27 cellular contexts compared by ENCODE assay signal in genomic region chr1:229243638-229244037, GRCh38.
"Had no signal": no experiment of that assay in that cellular context is flagged by ENCODE, and none has a peak within 500 bp of the region (broad histone marks: within the 10 kb centered on the region; RNA-seq: fewer than 3 reads in every experiment).

No MANE protein-coding gene starts in this region.

- H3K4me1 ChIP-seq: colonic mucosa, foreskin keratinocyte had no signal

- H3K4me3 ChIP-seq: colonic mucosa, coronary artery, dorsolateral prefrontal cortex, esophagus muscularis mucosa, esophagus squamous epithelium, gastrocnemius medialis, gastroesophageal sphincter, heart left ventricle, heart right ventricle had no signal

- H3K27me3 ChIP-seq: colonic mucosa, esophagus muscularis mucosa, esophagus squamous epithelium, foreskin keratinocyte, gastrocnemius medialis, gastroesophageal sphincter, heart left ventricle, heart right ventricle had no signal

- H3K27ac ChIP-seq: colonic mucosa, coronary artery, esophagus muscularis mucosa, foreskin keratinocyte, gastrocnemius medialis, gastroesophageal sphincter, heart left ventricle, heart right ventricle had no signal

- H3K4me3 Mint-ChIP-seq: dendritic cell treated with granulocyte-macrophage colony-stimulating factor and Interleukin-4, amounts not matched to agents 40 ng/mL and 50 ng/mL, for 4 days; effector memory CD8-positive, alpha-beta T cell had no signal

- DNase-seq: colonic mucosa; cortex of kidney; dermis blood vessel endothelial cell; dorsolateral prefrontal cortex; effector CD4-positive, alpha-beta T cell; effector CD8-positive, alpha-beta T cell; effector memory CD4-positive, alpha-beta T cell; effector memory CD8-positive, alpha-beta T cell; erythroblast; esophagus squamous epithelium; foreskin fibroblast; foreskin keratinocyte; foreskin melanocyte; gastrocnemius medialis; glutamatergic neuron; head of caudate nucleus; heart left ventricle; heart right ventricle had no signal

- H3K36me3 ChIP-seq: colonic mucosa, esophagus muscularis mucosa, esophagus squamous epithelium, gastrocnemius medialis, gastroesophageal sphincter, heart left ventricle, heart right ventricle had no signal

- FAIRE-seq: colon, endometrium, endothelial cell of umbilical vein, frontal cortex had no signal

- H3K9me3 ChIP-seq: colonic mucosa, gastrocnemius medialis had no signal

- ATAC-seq: effector memory CD8-positive, alpha-beta T cell; esophagus mucosa; foreskin keratinocyte; gastrocnemius medialis; gastroesophageal sphincter; heart left ventricle; heart right ventricle had no signal

- H3K27me3 Mint-ChIP-seq: dendritic cell treated with granulocyte-macrophage colony-stimulating factor and Interleukin-4, amounts not matched to agents 40 ng/mL and 50 ng/mL, for 4 days had no signal

- H3K27ac Mint-ChIP-seq: dendritic cell treated with granulocyte-macrophage colony-stimulating factor and Interleukin-4, amounts not matched to agents 40 ng/mL and 50 ng/mL, for 4 days; effector memory CD8-positive, alpha-beta T cell had no signal
